ENCODE assay signal across 8 cellular contexts in the genomic region with DNA sequence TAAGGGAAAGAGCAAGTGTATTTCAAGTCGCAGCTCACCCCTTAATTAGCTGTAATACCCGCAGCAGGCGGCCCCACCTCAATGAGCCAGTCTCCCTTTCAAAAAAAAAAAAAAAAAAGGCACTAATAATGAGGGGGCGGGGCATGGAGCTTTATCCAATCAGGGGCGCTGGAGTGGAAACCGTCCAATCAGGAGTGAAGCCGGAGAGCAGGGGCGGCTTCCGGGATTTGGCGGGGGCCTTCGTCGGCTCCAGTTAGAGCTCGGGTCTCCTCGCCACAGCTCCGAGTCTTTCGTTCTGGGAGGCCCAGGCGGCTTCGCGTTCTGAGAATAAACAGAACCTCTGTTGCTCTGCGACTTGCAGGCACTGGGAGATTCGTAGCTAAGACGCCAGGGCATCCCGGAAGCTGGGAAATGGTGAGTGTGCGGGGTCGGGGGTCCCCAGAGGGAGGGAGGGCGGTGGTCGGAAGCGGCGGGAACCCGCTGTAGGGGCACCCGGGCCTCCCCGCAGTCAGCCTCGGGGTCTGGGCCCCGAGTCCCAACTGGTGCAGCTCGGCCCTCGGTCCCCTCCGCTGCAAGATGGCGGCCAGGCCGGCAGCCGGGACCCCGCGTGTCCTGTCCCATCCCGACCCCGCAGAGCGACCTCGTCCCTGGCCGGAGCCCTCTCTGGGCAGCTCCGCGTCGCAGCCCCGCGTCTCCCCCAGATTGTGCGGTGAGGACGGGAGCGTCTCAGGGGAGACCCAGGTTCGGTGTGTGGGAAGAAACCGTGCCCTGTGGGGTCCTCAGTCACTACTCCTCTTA. TPM values are rescaled to one million over a fixed set of nuclear protein-coding genes. Genes with fewer than 3 reads are reported as not detected.
DNase-seq lines count a peak whose midpoint lies in the region; ATAC-seq lines count a peak whose summit lies in the region.

A gene (plus strand): TSS at position 252 of the 798 bp plus-strand sequence. CDS start 160 bp downstream, at position 412.

- DNase-seq in AG08395 (ENCODE audit: low spot score): peak; percentile 95
- DNase-seq in NCI-H446 treated with DMSO at 0.1 percent for 48 hours (lab: John Stamatoyannopoulos, UW): peak; percentile 76
- peak; percentile 89 to 91 for DNase-seq in activated CD4-positive, alpha-beta T cell treated with anti-CD3 and anti-CD28 coated beads for 24 hours (ENCODE audit: low read depth in 2 of 2)
- DNase-seq in cerebellum (ENCODE audit: low spot score): peak; percentile 93
- DNase-seq in kidney tubule cell (ENCODE audit: low spot score): peak; percentile 91
- peak; percentile 79 to 89 (median 86) for DNase-seq in stimulated activated CD4-positive, alpha-beta T cell treated with anti-CD3 and anti-CD28 coated beads, Interleukin-1b, Interleukin-23, amount 100 ng/mL, for 24 hours (ENCODE audit: low read depth in 4 of 4, low spot score in 1 of 4)

- ATAC-seq in GM18909 (IDR thresholded peaks at IDR 0.05; ENCODE audit: poor library complexity, unreplicated experiment) (peak; percentile 61), HG03175 (IDR thresholded peaks at IDR 0.05; ENCODE audit: unreplicated experiment) (peak; percentile 62)

RNA-seq across cellular contexts. Expression of the gene that starts here (rescaled TPM):
- total RNA-seq in cerebellum: 9.3 TPM

Comparison
In these comparisons a context has a peak if more than half of its experiments do, and no peak if none do; other contexts are left out.
1. Peak in every context shown above with its lines: DNase-seq and ATAC-seq.